In genomic region chr5:171432581-171433351, GRCh38 we compare ENCODE assay signal across 20 cellular contexts. TPM values are rescaled to one million over a fixed set of nuclear protein-coding genes. Genes with fewer than 3 reads are reported as not detected.
DNase-seq lines count a peak whose midpoint lies in the region; ATAC-seq and TF ChIP-seq lines count a peak whose summit lies in the region.
"Had no signal": no experiment of that assay in that cellular context is flagged by ENCODE, and none has a peak within 500 bp of the region (broad histone marks: within the 10 kb centered on the region; RNA-seq: fewer than 3 reads in every experiment).

No MANE protein-coding gene starts in this region.

- H3K27ac Mint-ChIP-seq in neural progenitor cell = peak overlapping the region; percentile 60
- H3K27ac Mint-ChIP-seq: CD14-positive monocyte had no signal

- no peak overlapping the region for H3K4me2 ChIP-seq in neural progenitor cell
- H3K4me2 ChIP-seq: A549, KMS-11, PC-9 had no signal

- H3K4me3 ChIP-seq in right atrium auricular region (no peak overlapping the region), right cardiac atrium (ENCODE audit: low read length) (no peak overlapping the region), neural progenitor cell (no peak overlapping the region), upper lobe of right lung (no peak overlapping the region)
- H3K4me3 ChIP-seq: A549, PC-9 had no signal

- H3F3A ChIP-seq in neural progenitor cell (ENCODE audit: low read depth) = no peaks in the 10 kb centered on the region

- no peaks in the 10 kb centered on the region for H3K9me3 Mint-ChIP-seq in neural progenitor cell

- no peaks in the 10 kb centered on the region for H3K27me3 ChIP-seq in right atrium auricular region
- H3K27me3 ChIP-seq in right cardiac atrium (ENCODE audit: control insufficient read depth, insufficient read depth) = no peaks in the 10 kb centered on the region
- no peaks in the 10 kb centered on the region for H3K27me3 ChIP-seq in neural progenitor cell
- H3K27me3 ChIP-seq in upper lobe of right lung = no peaks in the 10 kb centered on the region

- H3K79me2 ChIP-seq in neural progenitor cell (ENCODE audit: low read depth) = no peaks in the 10 kb centered on the region

- H3K27me3 Mint-ChIP-seq in neural progenitor cell (ENCODE audit: insufficient read depth, low read depth) = peaks cover 12% of the 10 kb centered on the region

- peak; percentile 25 to 67 for ATAC-seq in right cardiac atrium
- no peak for ATAC-seq in upper lobe of right lung
- ATAC-seq: A549 had no signal

- H3K4me1 ChIP-seq in right atrium auricular region (no peaks in the 10 kb centered on the region), right cardiac atrium (ENCODE audit: control insufficient read depth, insufficient read depth, low read length) (no peaks in the 10 kb centered on the region), neural progenitor cell (peaks cover 13% of the 10 kb centered on the region), upper lobe of right lung (no peaks in the 10 kb centered on the region)
- H3K4me1 ChIP-seq: A549 had no signal

- 79% methylated on average over 16 of the region's 16 CpGs for WGBS in right cardiac atrium

- H3K36me3 Mint-ChIP-seq in neural progenitor cell = no peaks in the 10 kb centered on the region
- H3K36me3 Mint-ChIP-seq: CD14-positive monocyte had no signal

- H4K20me1 ChIP-seq in neural progenitor cell (ENCODE audit: low read depth) = no peaks in the 10 kb centered on the region

- H3K4me1 Mint-ChIP-seq in neural progenitor cell = peaks cover 22% of the 10 kb centered on the region
- H3K4me1 Mint-ChIP-seq: CD14-positive monocyte had no signal

- H3K9me3 ChIP-seq in right atrium auricular region (no peaks in the 10 kb centered on the region), right cardiac atrium (ENCODE audit: control insufficient read depth, low read length) (no peaks in the 10 kb centered on the region), neural progenitor cell (ENCODE audit: low read depth) (no peaks in the 10 kb centered on the region), upper lobe of right lung (no peaks in the 10 kb centered on the region)
- H3K9me3 ChIP-seq: A549 had no signal

- no peak overlapping the region for H3K9ac ChIP-seq in neural progenitor cell
- H3K9ac ChIP-seq: KMS-11 had no signal

- intact Hi-C loops in cardiac septum (cut with DNase I) = no loop called here
- intact Hi-C loops in right cardiac atrium (cut with DNase I) = no loop called here
- intact Hi-C loops in upper lobe of right lung (cut with DNase I) = no loop called here

- H3K27ac ChIP-seq in right atrium auricular region (no peak overlapping the region), right cardiac atrium (ENCODE audit: low read length) (no peak overlapping the region), neural progenitor cell (no peak overlapping the region), upper lobe of right lung (no peak overlapping the region)
- H3K27ac ChIP-seq: A549, KMS-11, PC-9 had no signal

- TF ChIP-seq CTCF in right atrium auricular region (IDR thresholded peaks at IDR 0.05) (no peak), neural progenitor cell (IDR thresholded peaks at IDR 0.05) (no peak), upper lobe of right lung (IDR thresholded peaks at IDR 0.05) (no peak)

- H2AFZ ChIP-seq in neural progenitor cell (replicated peaks) = no peak overlapping the region
- H2AFZ ChIP-seq: PC-9 had no signal

- H3K36me3 ChIP-seq in right atrium auricular region (no peaks in the 10 kb centered on the region), neural progenitor cell (no peaks in the 10 kb centered on the region), upper lobe of right lung (no peaks in the 10 kb centered on the region)

- H3K4me3 Mint-ChIP-seq in neural progenitor cell = peak overlapping the region; percentile 10
- H3K4me3 Mint-ChIP-seq: CD14-positive monocyte had no signal

- DNase-seq in cardiac septum (ENCODE audit: low spot score) (peak; percentile 65), right atrium auricular region (ENCODE audit: low spot score) (no peak), right cardiac atrium (no peak), neural progenitor cell (ENCODE audit: low spot score) (no peak), upper lobe of right lung (peak; percentile 55), NCI-H1092 (lab: John Stamatoyannopoulos, UW) (no peak), UCSD-AML1 (lab: John Stamatoyannopoulos, UW; ENCODE audit: unreplicated experiment) (no peak), AG20443 (ENCODE audit: low spot score) (no peak)
- DNase-seq: COR-L47, DMS153, GOT3, NCI-H1048, NCI-H146, NCI-H2081, NCI-H524, PC-9 had no signal

RNA-seq across cellular contexts. Expression of gene FGF18, which starts 13.3 kb away (rescaled TPM):
- total RNA-seq in cardiac septum = 22.4 TPM
- total RNA-seq in right atrium auricular region = 1 to 10 TPM; 2.2 to 2.7 TPM
- total RNA-seq in right cardiac atrium = 1 to 10 TPM; 1.3 to 4.3 (median 1.9) TPM
- 1.2 TPM for polyA plus RNA-seq in right cardiac atrium
- total RNA-seq in neural progenitor cell (ENCODE audit: low replicate concordance) = 0.06 and 0.22 TPM in 2 replicates
- total RNA-seq in upper lobe of right lung = 4.2 TPM
- total RNA-seq: M059J had no signal
- polyA plus RNA-seq: CD14-positive monocyte had no signal

RNA-seq across cellular contexts. Expression of gene NPM1, which starts 45.1 kb away (rescaled TPM):
- total RNA-seq in cardiac septum (412 TPM), right atrium auricular region (100 to 1,000 TPM; 271 to 353 TPM), right cardiac atrium (100 to 1,000 TPM; 355 to 493 (median 433) TPM), neural progenitor cell (ENCODE audit: low replicate concordance) (2,155 and 3,685 TPM in 2 replicates), upper lobe of right lung (585 TPM)
- polyA plus RNA-seq in right cardiac atrium = 887 TPM

Comparison
In these comparisons a context has a peak if more than half of its experiments do, and no peak if none do; other contexts are left out.
1. DNase-seq: peak in cardiac septum (single experiment) and upper lobe of right lung (single experiment); none in right atrium auricular region (single experiment), right cardiac atrium (0 of 3), neural progenitor cell (single experiment), NCI-H1092 (single experiment), UCSD-AML1 (single experiment) and AG20443 (single experiment).